ENCODE assay signal across 1 cellular context in the genomic region with DNA sequence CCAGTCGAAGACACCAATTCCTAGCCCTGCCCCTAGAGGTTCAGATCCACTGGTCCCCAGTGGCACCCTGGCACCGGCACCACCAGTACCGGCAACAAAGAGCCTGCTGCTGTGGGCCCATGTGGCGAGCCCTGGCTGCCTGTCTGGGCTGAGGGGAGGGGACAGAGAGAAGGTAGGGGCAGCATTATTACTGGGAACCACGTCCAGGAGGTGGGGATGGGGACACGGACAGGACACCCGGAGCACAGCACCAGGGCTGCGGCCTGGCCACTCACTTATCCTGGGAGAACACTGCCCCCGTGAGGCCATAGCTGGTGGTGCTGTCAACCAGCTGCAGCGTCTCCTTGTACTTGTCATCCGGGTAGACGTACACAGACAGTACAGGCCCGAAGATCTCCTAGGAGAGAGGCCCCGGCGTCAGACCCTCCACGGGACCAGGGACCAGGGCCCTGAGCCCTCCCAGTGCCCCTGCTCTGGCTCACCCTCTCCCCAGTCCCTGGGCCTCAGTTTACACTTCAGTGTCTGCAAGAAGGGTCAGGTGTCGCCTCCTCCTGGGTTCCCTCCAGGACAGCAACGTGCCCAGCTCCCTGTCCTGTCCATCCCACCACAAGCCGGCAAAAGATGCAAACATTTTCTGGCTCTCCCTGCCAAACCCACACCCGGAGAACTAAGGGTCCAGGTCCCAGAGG.
A peak's percentile ranks its signal among the peaks of the same experiment; 100 is the strongest.
TF ChIP-seq lines count a peak whose summit lies in the region.

No MANE protein-coding gene starts in this region.

TF ChIP-seq in HepG2, 621 proteins besides CTCF, POLR2A, EP300 and RAD21 (continued from another document):
- TF ChIP-seq DZIP1 (CRISPR knock-in tag; IDR thresholded peaks at IDR 0.05) (no peak), NONO (IDR thresholded peaks at IDR 0.05) (no peak), NONO (CRISPR knock-in tag; conservative IDR thresholded peaks at IDR 0.05) (0 out of 2 replicates have a peak, but pooled peaks have one; percentile 19), RBM39 (IDR thresholded peaks at IDR 0.05; ENCODE audit: low read depth, low read length, poor library complexity, severe bottlenecking) (peak; percentile 39), STAG1 (CRISPR knock-in tag; IDR thresholded peaks at IDR 0.05) (peak; percentile 58), ZFX (CRISPR knock-in tag; IDR thresholded peaks at IDR 0.05; ENCODE audit: low read depth) (peak; percentile 51; the same call in 1 of the 2 replicates), KMT2A (CRISPR knock-in tag; IDR thresholded peaks at IDR 0.05) (no peak), RBFOX2 (IDR thresholded peaks at IDR 0.05; ENCODE audit: low read depth, low read length) (0 out of 2 replicates have a peak, but pooled peaks have one; percentile 32), CHD4 (IDR thresholded peaks at IDR 0.05; ENCODE audit: borderline replicate concordance, low read length) (0 out of 2 replicates have a peak, but pooled peaks have one; percentile 64), ZNF788 (CRISPR knock-in tag; IDR thresholded peaks at IDR 0.05; ENCODE audit: borderline replicate concordance) (0 out of 2 replicates have a peak, but pooled peaks have one; percentile 46)
- TF ChIP-seq, protein P1, sequence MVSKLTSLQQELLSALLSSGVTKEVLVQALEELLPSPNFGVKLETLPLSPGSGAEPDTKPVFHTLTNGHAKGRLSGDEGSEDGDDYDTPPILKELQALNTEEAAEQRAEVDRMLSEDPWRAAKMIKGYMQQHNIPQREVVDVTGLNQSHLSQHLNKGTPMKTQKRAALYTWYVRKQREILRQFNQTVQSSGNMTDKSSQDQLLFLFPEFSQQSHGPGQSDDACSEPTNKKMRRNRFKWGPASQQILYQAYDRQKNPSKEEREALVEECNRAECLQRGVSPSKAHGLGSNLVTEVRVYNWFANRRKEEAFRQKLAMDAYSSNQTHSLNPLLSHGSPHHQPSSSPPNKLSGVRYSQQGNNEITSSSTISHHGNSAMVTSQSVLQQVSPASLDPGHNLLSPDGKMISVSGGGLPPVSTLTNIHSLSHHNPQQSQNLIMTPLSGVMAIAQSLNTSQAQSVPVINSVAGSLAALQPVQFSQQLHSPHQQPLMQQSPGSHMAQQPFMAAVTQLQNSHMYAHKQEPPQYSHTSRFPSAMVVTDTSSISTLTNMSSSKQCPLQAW (CRISPR knock-in tag; IDR thresholded peaks at IDR 0.05): 0 out of 2 replicates have a peak, but pooled peaks have one; percentile 14
- TF ChIP-seq, protein P2, sequence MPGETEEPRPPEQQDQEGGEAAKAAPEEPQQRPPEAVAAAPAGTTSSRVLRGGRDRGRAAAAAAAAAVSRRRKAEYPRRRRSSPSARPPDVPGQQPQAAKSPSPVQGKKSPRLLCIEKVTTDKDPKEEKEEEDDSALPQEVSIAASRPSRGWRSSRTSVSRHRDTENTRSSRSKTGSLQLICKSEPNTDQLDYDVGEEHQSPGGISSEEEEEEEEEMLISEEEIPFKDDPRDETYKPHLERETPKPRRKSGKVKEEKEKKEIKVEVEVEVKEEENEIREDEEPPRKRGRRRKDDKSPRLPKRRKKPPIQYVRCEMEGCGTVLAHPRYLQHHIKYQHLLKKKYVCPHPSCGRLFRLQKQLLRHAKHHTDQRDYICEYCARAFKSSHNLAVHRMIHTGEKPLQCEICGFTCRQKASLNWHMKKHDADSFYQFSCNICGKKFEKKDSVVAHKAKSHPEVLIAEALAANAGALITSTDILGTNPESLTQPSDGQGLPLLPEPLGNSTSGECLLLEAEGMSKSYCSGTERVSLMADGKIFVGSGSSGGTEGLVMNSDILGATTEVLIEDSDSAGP (CRISPR knock-in tag; IDR thresholded peaks at IDR 0.05; ENCODE audit: borderline replicate concordance): peak; percentile 35; the same call in 1 of the 2 replicates
